Comparison of ENCODE assay signal across 1 cellular context in the genomic region with DNA sequence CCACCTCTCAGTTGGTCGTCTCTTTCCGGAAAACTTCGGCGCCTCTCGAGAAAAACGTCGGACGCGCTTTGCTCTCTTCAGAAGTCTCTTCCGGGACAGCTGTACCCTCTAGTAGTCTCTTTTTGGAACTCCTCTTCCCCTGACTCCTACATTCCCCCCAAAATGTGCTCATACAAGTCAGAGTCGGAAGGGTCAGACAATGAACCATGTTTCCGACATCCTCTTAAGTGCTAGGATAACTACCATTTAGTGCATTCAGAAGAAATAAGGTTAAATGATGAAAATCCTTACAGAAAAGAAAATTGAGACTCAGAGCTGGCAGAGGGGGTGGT.
TF ChIP-seq lines count a peak whose summit lies in the region.

No MANE protein-coding gene starts in this region.

TF ChIP-seq in HEK293, 187 proteins besides CTCF, POLR2A, EP300 and RAD21 (continued from another document):
- TF ChIP-seq, protein P1, sequence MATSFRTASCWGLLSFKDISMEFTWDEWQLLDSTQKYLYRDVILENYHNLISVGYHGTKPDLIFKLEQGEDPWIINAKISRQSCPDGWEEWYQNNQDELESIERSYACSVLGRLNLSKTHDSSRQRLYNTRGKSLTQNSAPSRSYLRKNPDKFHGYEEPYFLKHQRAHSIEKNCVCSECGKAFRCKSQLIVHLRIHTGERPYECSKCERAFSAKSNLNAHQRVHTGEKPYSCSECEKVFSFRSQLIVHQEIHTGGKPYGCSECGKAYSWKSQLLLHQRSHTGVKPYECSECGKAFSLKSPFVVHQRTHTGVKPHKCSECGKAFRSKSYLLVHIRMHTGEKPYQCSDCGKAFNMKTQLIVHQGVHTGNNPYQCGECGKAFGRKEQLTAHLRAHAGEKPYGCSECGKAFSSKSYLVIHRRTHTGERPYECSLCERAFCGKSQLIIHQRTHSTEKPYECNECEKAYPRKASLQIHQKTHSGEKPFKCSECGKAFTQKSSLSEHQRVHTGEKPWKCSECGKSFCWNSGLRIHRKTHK (tag by site-specific recombination; IDR thresholded peaks at IDR 0.05), result no peak
TF ChIP-seq in HEK293: peak in this region for 4.
